Comparison of ENCODE assay signal across 24 cellular contexts in genomic region chr1:247216246-247216645, GRCh38. TPM values are rescaled to one million over a fixed set of nuclear protein-coding genes. Genes with fewer than 3 reads are reported as not detected.
"Had no signal": no experiment of that assay in that cellular context is flagged by ENCODE, and none has a peak within 500 bp of the region (broad histone marks: within the 10 kb centered on the region; RNA-seq: fewer than 3 reads in every experiment).

No MANE protein-coding gene starts in this region.

- H3K4me1 ChIP-seq: right lobe of liver had no signal

- H3K27me3 ChIP-seq: esophagus squamous epithelium, ovary, right lobe of liver had no signal

- ATAC-seq: activated CD4-positive, alpha-beta T cell treated with anti-CD3 and anti-CD28 coated beads for 36 hours; activated CD8-positive, alpha-beta memory T cell treated with anti-CD3 and anti-CD28 coated beads, Interleukin-2, amount 10 ng/mL, durations not matched to agents 7 days and 5 days; right lobe of liver; stimulated activated naive CD8-positive, alpha-beta T cell treated with anti-CD3 and anti-CD28 coated beads, Interleukin-15, amount 100 ng/mL, for 72 hours had no signal

- H3K27me3 Mint-ChIP-seq: activated CD4-positive, alpha-beta memory T cell treated with anti-CD3 and anti-CD28 coated beads for 36 hours; activated CD4-positive, alpha-beta T cell treated with anti-CD3 and anti-CD28 coated beads for 36 hours; activated naive CD8-positive, alpha-beta T cell treated with anti-CD3 and anti-CD28 coated beads for 36 hours had no signal

- H3K4me3 ChIP-seq: esophagus squamous epithelium, left ventricle myocardium inferior, ovary, right lobe of liver had no signal

- H3K27ac Mint-ChIP-seq: activated CD4-positive, alpha-beta memory T cell treated with anti-CD3 and anti-CD28 coated beads for 36 hours; activated CD4-positive, alpha-beta T cell treated with anti-CD3 and anti-CD28 coated beads for 36 hours; activated CD8-positive, alpha-beta memory T cell treated with anti-CD3 and anti-CD28 coated beads, Interleukin-2, amount 10 ng/mL, durations not matched to agents 7 days and 5 days; activated naive CD8-positive, alpha-beta T cell treated with anti-CD3 and anti-CD28 coated beads for 36 hours; type B pancreatic cell had no signal

- H3K4me1 Mint-ChIP-seq: neural crest cell had no signal

- H3K9me3 ChIP-seq: esophagus squamous epithelium, left ventricle myocardium inferior, ovary, right lobe of liver had no signal

- H3K27ac ChIP-seq: esophagus squamous epithelium, left ventricle myocardium inferior, ovary, right lobe of liver had no signal

- H3K36me3 Mint-ChIP-seq: activated CD4-positive, alpha-beta memory T cell treated with anti-CD3 and anti-CD28 coated beads for 36 hours; activated naive CD8-positive, alpha-beta T cell treated with anti-CD3 and anti-CD28 coated beads for 36 hours; type B pancreatic cell had no signal

- H3K4me3 Mint-ChIP-seq: activated CD4-positive, alpha-beta memory T cell treated with anti-CD3 and anti-CD28 coated beads for 36 hours; activated CD4-positive, alpha-beta T cell treated with anti-CD3 and anti-CD28 coated beads for 36 hours; activated CD8-positive, alpha-beta memory T cell treated with anti-CD3 and anti-CD28 coated beads, Interleukin-2, amount 10 ng/mL, durations not matched to agents 7 days and 5 days; activated naive CD8-positive, alpha-beta T cell treated with anti-CD3 and anti-CD28 coated beads for 36 hours; neural crest cell; stimulated activated naive CD8-positive, alpha-beta T cell treated with anti-CD3 and anti-CD28 coated beads, Interleukin-15, amount 100 ng/mL, for 72 hours; type B pancreatic cell had no signal

- H3K9me3 Mint-ChIP-seq: activated CD4-positive, alpha-beta memory T cell treated with anti-CD3 and anti-CD28 coated beads for 36 hours; activated naive CD8-positive, alpha-beta T cell treated with anti-CD3 and anti-CD28 coated beads for 36 hours; neural crest cell; stimulated activated naive CD8-positive, alpha-beta T cell treated with anti-CD3 and anti-CD28 coated beads, Interleukin-15, amount 100 ng/mL, for 72 hours; type B pancreatic cell had no signal

- H3K36me3 ChIP-seq: esophagus squamous epithelium, left ventricle myocardium inferior, ovary, right lobe of liver had no signal

- DNase-seq: activated CD4-positive, alpha-beta memory T cell treated with anti-CD3 and anti-CD28 coated beads for 36 hours; activated CD4-positive, alpha-beta T cell treated with anti-CD3 and anti-CD28 coated beads for 36 hours; activated CD8-positive, alpha-beta memory T cell treated with anti-CD3 and anti-CD28 coated beads, Interleukin-2, amount 10 ng/mL, durations not matched to agents 7 days and 5 days; activated gamma-delta T cell; activated naive CD8-positive, alpha-beta T cell treated with anti-CD3 and anti-CD28 coated beads for 36 hours; activated T-cell treated with anti-CD3 and anti-CD28 coated beads, Interleukin-2, amount 50 U/mL, for 1 hour; anterior cingulate cortex; cortex of kidney; effector CD4-positive, alpha-beta T cell; esophagus squamous epithelium; foreskin fibroblast; hypothalamus; left ventricle myocardium inferior; mesenchymal stem cell; ovary; right lobe of liver; stimulated activated naive CD8-positive, alpha-beta T cell treated with anti-CD3 and anti-CD28 coated beads, Interleukin-15, amount 100 ng/mL, for 72 hours; T-helper 1 cell had no signal

RNA-seq across cellular contexts. Expression of gene VN1R5, which starts 39.6 kb away (rescaled TPM):
- total RNA-seq: activated CD4-positive, alpha-beta memory T cell treated with anti-CD3 and anti-CD28 coated beads for 36 hours; activated CD4-positive, alpha-beta T cell treated with anti-CD3 and anti-CD28 coated beads for 36 hours; activated CD8-positive, alpha-beta memory T cell treated with anti-CD3 and anti-CD28 coated beads, Interleukin-2, amount 10 ng/mL, durations not matched to agents 7 days and 5 days; activated naive CD8-positive, alpha-beta T cell treated with anti-CD3 and anti-CD28 coated beads for 36 hours; endothelial cell of umbilical vein; esophagus squamous epithelium; kidney epithelial cell; left ventricle myocardium inferior; neural crest cell; ovary; pulmonary artery endothelial cell; right lobe of liver; temporal lobe had no signal
- polyA plus RNA-seq: endothelial cell of umbilical vein, ovary had no signal
